Comparison of ENCODE assay signal across 27 cellular contexts in genomic region chr22:49641770-49642313, GRCh38.
"Had no signal": no experiment of that assay in that cellular context is flagged by ENCODE, and none has a peak within 500 bp of the region (broad histone marks: within the 10 kb centered on the region; RNA-seq: fewer than 3 reads in every experiment).

No MANE protein-coding gene starts in this region.

- H3K36me3 ChIP-seq: gastrocnemius medialis, ovary, sigmoid colon, stomach, tibial artery had no signal

- H3K4me3 Mint-ChIP-seq: effector memory CD8-positive, alpha-beta T cell; mesothelial cell of epicardium; natural killer cell treated with Interleukin-12 subunit alpha and Interleukin-12 subunit beta and Interleukin-15 and Interleukin-18, amount 100 ng/mL, for 72 hours; neural crest cell; stimulated activated effector memory CD8-positive, alpha-beta T cell treated with anti-CD3 and anti-CD28 coated beads, Interleukin-12 subunit alpha, Interleukin-12 subunit beta, amount 100 ng/mL, for 72 hours had no signal

- H3K4me1 ChIP-seq: gastrocnemius medialis, sigmoid colon, stomach, testis, tibial artery had no signal

- H3K4me3 ChIP-seq: gastrocnemius medialis, left lung, mucosa of descending colon, ovary, sigmoid colon, stomach, testis, tibial artery, upper lobe of left lung had no signal

- DNase-seq: cerebellar nuclear complex; cortex of kidney; effector memory CD8-positive, alpha-beta T cell; erythroblast; gastrocnemius medialis; head of caudate nucleus; kidney; mesenchymal stem cell; mucosa of descending colon; naive B cell; nucleus accumbens; ovary; sigmoid colon; stimulated activated CD4-positive, alpha-beta T cell treated with anti-CD3 and anti-CD28 coated beads, Interleukin-2, amount 100 ng/mL, for 24 hours; stimulated activated CD4-positive, alpha-beta T cell treated with anti-CD3 and anti-CD28 coated beads, Interleukin-4, amount 100 ng/mL, for 24 hours; stimulated activated naive CD4-positive, alpha-beta T cell treated with Interleukin-2 at 50 U/mL for 16 hours; stomach; testis; tibial artery had no signal

- H3K36me3 Mint-ChIP-seq: mesothelial cell of epicardium; natural killer cell treated with Interleukin-12 subunit alpha and Interleukin-12 subunit beta and Interleukin-15 and Interleukin-18, amount 100 ng/mL, for 72 hours had no signal

- H3K27me3 Mint-ChIP-seq: effector memory CD8-positive, alpha-beta T cell; naive B cell; natural killer cell treated with Interleukin-12 subunit alpha and Interleukin-12 subunit beta and Interleukin-15 and Interleukin-18, amount 100 ng/mL, for 72 hours had no signal

- ATAC-seq: effector memory CD8-positive, alpha-beta T cell; gastrocnemius medialis; mucosa of descending colon; natural killer cell treated with Interleukin-12 subunit alpha and Interleukin-12 subunit beta and Interleukin-15 and Interleukin-18, amount 100 ng/mL, for 72 hours; stimulated activated effector memory CD8-positive, alpha-beta T cell treated with anti-CD3 and anti-CD28 coated beads, Interleukin-12 subunit alpha, Interleukin-12 subunit beta, amount 100 ng/mL, for 72 hours had no signal

- H3K27ac ChIP-seq: gastrocnemius medialis, left lung, ovary, sigmoid colon, stomach, testis, tibial artery had no signal

- H3K4me1 Mint-ChIP-seq: mesothelial cell of epicardium had no signal

- FAIRE-seq: endometrium, kidney, urothelium cell line had no signal

- H3K27ac Mint-ChIP-seq: mesothelial cell of epicardium; naive B cell; natural killer cell treated with Interleukin-12 subunit alpha and Interleukin-12 subunit beta and Interleukin-15 and Interleukin-18, amount 100 ng/mL, for 72 hours; stimulated activated effector memory CD8-positive, alpha-beta T cell treated with anti-CD3 and anti-CD28 coated beads, Interleukin-12 subunit alpha, Interleukin-12 subunit beta, amount 100 ng/mL, for 72 hours had no signal

- H3K27me3 ChIP-seq: gastrocnemius medialis, left lung, ovary, testis, upper lobe of left lung had no signal

- H3K9me3 ChIP-seq: gastrocnemius medialis, left lung, mucosa of descending colon, ovary, sigmoid colon, stomach, testis, tibial artery, upper lobe of left lung had no signal
